Comparison of ENCODE assay signal across 16 cellular contexts in genomic region chr14:102081231-102082080, GRCh38. TPM values are rescaled to one million over a fixed set of nuclear protein-coding genes. Genes with fewer than 3 reads are reported as not detected.
DNase-seq lines count a peak whose midpoint lies in the region; ATAC-seq, FAIRE-seq and TF ChIP-seq lines count a peak whose summit lies in the region.
"Had no signal": no experiment of that assay in that cellular context is flagged by ENCODE, and none has a peak within 500 bp of the region (broad histone marks: within the 10 kb centered on the region; RNA-seq: fewer than 3 reads in every experiment).

No MANE protein-coding gene starts in this region.

- CTCF ChIA-PET in HepG2 (lab: Yijun Ruan, JAX; ENCODE audit: low intra/inter-chr PET ratio, low total read pairs) (no interaction called here), PC-3 (lab: Charles Lee) (no interaction called here)

- FAIRE-seq in HepG2 (lab: Jason Lieb, UNC), result no peak
- FAIRE-seq: islet of Langerhans had no signal

- TF ChIP-seq POLR2A in HepG2 (IDR thresholded peaks at IDR 0.05; ENCODE audit: insufficient read depth in 1 of 2, low read depth in 2 of 2, low read length in 2 of 2) (no peak), right lobe of liver (IDR thresholded peaks at IDR 0.05) (no peak), GM18505 (IDR thresholded peaks at IDR 0.05; ENCODE audit: borderline replicate concordance, extremely low read depth, insufficient read depth, insufficient read length) (no peak)

- TF ChIP-seq RAD21 in HepG2 (CRISPR knock-in tag; IDR thresholded peaks at IDR 0.05), result no peak

- no peaks in the 10 kb centered on the region for H3K27me3 Mint-ChIP-seq in stimulated activated naive CD8-positive, alpha-beta T cell treated with anti-CD3 and anti-CD28 coated beads, Interleukin-15, amount 100 ng/mL, for 72 hours
- H3K27me3 Mint-ChIP-seq: B cell had no signal

- no peaks in the 10 kb centered on the region for H3K9me2 ChIP-seq in PC-3 (replicated peaks; ENCODE audit: low read length)

- H3K4me1 ChIP-seq in HepG2 (ENCODE audit: insufficient read depth, low read length), result peaks cover 44% of the 10 kb centered on the region
- peaks cover 0 to 42% (median 12%) of the 10 kb centered on the region in 4 donors for H3K4me1 ChIP-seq in right lobe of liver
- H3K4me1 ChIP-seq in PC-3 (ENCODE audit: insufficient read depth, low read length), result peaks cover 27% of the 10 kb centered on the region
- H3K4me1 ChIP-seq in endocrine pancreas (ENCODE audit: control insufficient read depth, insufficient read depth, low read length), result peaks cover 17% of the 10 kb centered on the region

- H3K27me3 ChIP-seq in HepG2 (ENCODE audit: control insufficient read depth in 1 of 2, insufficient read depth in 2 of 2, low read length in 2 of 2) (no peaks in the 10 kb centered on the region; a peak in 1 of 5 replicates), right lobe of liver (no peaks in the 10 kb centered on the region), PC-3 (ENCODE audit: low read length) (no peaks in the 10 kb centered on the region), endocrine pancreas (ENCODE audit: control insufficient read depth, insufficient read depth, low read length) (no peaks in the 10 kb centered on the region)
- H3K27me3 ChIP-seq: ovary, SJSA1, vagina had no signal

- peaks cover 66% of the 10 kb centered on the region for H3K4me1 Mint-ChIP-seq in stimulated activated naive CD8-positive, alpha-beta T cell treated with anti-CD3 and anti-CD28 coated beads, Interleukin-15, amount 100 ng/mL, for 72 hours

- H3F3A ChIP-seq in PC-3 (ENCODE audit: low read length, unreplicated experiment), result peaks cover 37% of the 10 kb centered on the region

- intact Hi-C loops in HepG2 (cut with micrococcal nuclease; ENCODE audit: unreplicated experiment) (no loop called here), right lobe of liver (cut with DNase I) (no loop called here), PC-3 (cut with micrococcal nuclease) (no loop called here)

- no peak overlapping the region for H3K4me3 ChIP-seq in HepG2 (replicated peaks in 1 of 3; ENCODE audit: insufficient read depth in 1 of 3, low read depth in 2 of 3, low read length in 3 of 3)
- H3K4me3 ChIP-seq in right lobe of liver, result no peak overlapping the region
- H3K4me3 ChIP-seq in PC-3 (ENCODE audit: low read length), result peak overlapping the region; percentile 86
- peak overlapping the region; percentile 44 for H3K4me3 ChIP-seq in endocrine pancreas (ENCODE audit: control insufficient read depth, insufficient read depth, low read length)
- H3K4me3 ChIP-seq: ovary, SJSA1, skin epidermis, vagina had no signal

- peak overlapping the region in 1 of 2 donors; percentile 63 for H3K27ac Mint-ChIP-seq in stimulated activated naive CD8-positive, alpha-beta T cell treated with anti-CD3 and anti-CD28 coated beads, Interleukin-15, amount 100 ng/mL, for 72 hours
- H3K27ac Mint-ChIP-seq: B cell had no signal

- H3K36me3 ChIP-seq in HepG2 (replicated peaks in 1 of 2; ENCODE audit: control insufficient read depth in 1 of 2, insufficient read depth in 2 of 2, low read length in 2 of 2) (peaks cover 23 to 57% of the 10 kb centered on the region in 2 experiments), right lobe of liver (peaks cover 34 to 82% (median 52%) of the 10 kb centered on the region in 4 donors), PC-3 (ENCODE audit: low read depth, low read length) (peaks cover 70% of the 10 kb centered on the region), endocrine pancreas (ENCODE audit: control insufficient read depth, insufficient read depth, low read length) (peaks cover 24% of the 10 kb centered on the region)
- H3K36me3 ChIP-seq: ovary had no signal

- in situ Hi-C loops in HepG2 (cut with HindIII; ENCODE audit: extremely low pct_ligation_motif_present, low pct_unique_long_range_greater_than_20kb), result loop anchor here (25.0 kb wide), 1 partner anchor 369 kb away; no protein-coding TSS in a partner anchor

- no peaks in the 10 kb centered on the region for H3K9me3 ChIP-seq in HepG2 (ENCODE audit: low read length)
- no peaks in the 10 kb centered on the region for H3K9me3 ChIP-seq in right lobe of liver
- H3K9me3 ChIP-seq in PC-3 (ENCODE audit: low read length), result no peaks in the 10 kb centered on the region
- no peaks in the 10 kb centered on the region for H3K9me3 ChIP-seq in endocrine pancreas (ENCODE audit: control insufficient read depth, low read length)
- H3K9me3 ChIP-seq: ovary, SJSA1, vagina had no signal

- ATAC-seq in HepG2, result no peak
- ATAC-seq in right lobe of liver, result no peak
- no peak for ATAC-seq in PC-3
- ATAC-seq in stimulated activated naive CD8-positive, alpha-beta T cell treated with anti-CD3 and anti-CD28 coated beads, Interleukin-15, amount 100 ng/mL, for 72 hours, result no peak
- ATAC-seq in GM18505 (IDR thresholded peaks at IDR 0.05; ENCODE audit: unreplicated experiment), result no peak
- no peak for ATAC-seq in omental fat pad (ENCODE audit: low FRiP score)

- POLR2A ChIA-PET in HepG2 (lab: Yijun Ruan, JAX), result no interaction called here
- POLR2A ChIA-PET in PC-3 (lab: Charles Lee; ENCODE audit: unreplicated experiment), result no interaction called here

- H3K79me2 ChIP-seq in HepG2 (ENCODE audit: insufficient read depth, low read length) (peaks cover 36% of the 10 kb centered on the region), PC-3 (ENCODE audit: low read length) (peaks cover 50% of the 10 kb centered on the region)

- H4K20me1 ChIP-seq in HepG2 (ENCODE audit: insufficient read depth, low read length) (peaks cover 37% of the 10 kb centered on the region), PC-3 (ENCODE audit: low read length) (peaks cover 69% of the 10 kb centered on the region)

- no peaks in the 10 kb centered on the region for H3K9me3 Mint-ChIP-seq in stimulated activated naive CD8-positive, alpha-beta T cell treated with anti-CD3 and anti-CD28 coated beads, Interleukin-15, amount 100 ng/mL, for 72 hours

- H3K4me2 ChIP-seq in HepG2 (ENCODE audit: low read depth, low read length) (no peak overlapping the region), PC-3 (ENCODE audit: low read length) (peak overlapping the region; percentile 94)

- no peak overlapping the region for H3K27ac ChIP-seq in HepG2 (ENCODE audit: extremely low read length, insufficient read depth, low read length)
- no peak overlapping the region for H3K27ac ChIP-seq in right lobe of liver
- no peak overlapping the region for H3K27ac ChIP-seq in PC-3 (ENCODE audit: low read length)
- H3K27ac ChIP-seq: ovary, SJSA1, skin epidermis, vagina had no signal

- whole genome bisulfite sequencing in HepG2 (ENCODE audit: low lambda C conversion rate), result 97% methylated on average over 7 of the region's 7 CpGs
- 84% methylated on average over 7 of the region's 7 CpGs for WGBS in right lobe of liver (ENCODE audit: insufficient coverage, low coverage, low lambda C conversion rate, missing lambda C conversion rate)

- no peak for TF ChIP-seq EP300 in HepG2 (IDR thresholded peaks at IDR 0.05; ENCODE audit: low read depth in 2 of 2, low read length in 2 of 2)
- no peak for TF ChIP-seq EP300 in HepG2 (CRISPR knock-in tag; IDR thresholded peaks at IDR 0.05; ENCODE audit: borderline replicate concordance)

- TF ChIP-seq CTCF in HepG2 (CRISPR knock-in tag; IDR thresholded peaks at IDR 0.05), result no peak
- TF ChIP-seq CTCF in right lobe of liver (IDR thresholded peaks at IDR 0.05), result no peak
- TF ChIP-seq CTCF in PC-3 (conservative IDR thresholded peaks at IDR 0.05; ENCODE audit: low read depth, low read length), result no peak
- TF ChIP-seq CTCF in omental fat pad (IDR thresholded peaks at IDR 0.05), result no peak

- no peak for DNase-seq in HepG2 (ENCODE audit: low spot score)
- no peak for DNase-seq in right lobe of liver
- DNase-seq in PC-3, result no peak
- no peak for DNase-seq in stimulated activated naive CD8-positive, alpha-beta T cell treated with anti-CD3 and anti-CD28 coated beads, Interleukin-15, amount 100 ng/mL, for 72 hours
- no peak for DNase-seq in HuH-7 (ENCODE audit: low spot score)
- no peak for DNase-seq in omental fat pad (ENCODE audit: low spot score)
- DNase-seq: activated CD8-positive, alpha-beta memory T cell treated with anti-CD3 and anti-CD28 coated beads for 24 hours; midbrain; ovary had no signal

- H3K4me3 Mint-ChIP-seq in stimulated activated naive CD8-positive, alpha-beta T cell treated with anti-CD3 and anti-CD28 coated beads, Interleukin-15, amount 100 ng/mL, for 72 hours, result peak overlapping the region; percentile 37 to 93
- H3K4me3 Mint-ChIP-seq: B cell had no signal

- BruUV-seq in HepG2 (replicated peaks; lab: Mats Ljungman, UMichigan), result TSS peak; percentile 4
- no TSS peak for BruUV-seq in PC-3 (replicated peaks; lab: Mats Ljungman, UMichigan)

- H2AFZ ChIP-seq in HepG2 (ENCODE audit: low read length), result no peak overlapping the region
- no peak overlapping the region for H2AFZ ChIP-seq in PC-3 (ENCODE audit: low read length)

- H3K9ac ChIP-seq in HepG2 (ENCODE audit: insufficient read depth, low read depth, low read length) (no peak overlapping the region), PC-3 (ENCODE audit: low read length) (no peak overlapping the region), endocrine pancreas (ENCODE audit: control insufficient read depth, insufficient read depth, low read length) (no peak overlapping the region)

RNA-seq across cellular contexts. Expression of gene HSP90AA1, which starts 5.4 kb away (rescaled TPM):
- total RNA-seq in HepG2 (2016; rRNA removed; fragmentation: Illumina TruSeq; extraction: Trizol) (636 and 1,509 TPM in 2 replicates), right lobe of liver (100 to 1,000 TPM; 118 to 672 (median 325) TPM), PC-3 (2014; rRNA removed) (671 and 785 TPM in 2 replicates), omental fat pad (1,000 to 10,000 TPM in 1 of 4 donors, 100 to 1,000 TPM in 3; 453 to 1,533 (median 691) TPM)
- 68.9 and 73.7 TPM in 2 replicates for total RNA-seq in HepG2 (2016; cell fraction: cytosol; rRNA removed; fragmentation: Illumina TruSeq; extraction: Trizol; ENCODE audit: low read depth)
- 651 and 1,441 TPM in 2 replicates for total RNA-seq in HepG2 (2016; cell fraction: insoluble cytoplasmic fraction; rRNA removed; fragmentation: Illumina TruSeq; extraction: Trizol)
- 133 and 157 TPM in 2 replicates for total RNA-seq in HepG2 (2016; cell fraction: membrane; rRNA removed; fragmentation: Illumina TruSeq; extraction: Trizol)
- total RNA-seq in HepG2 (2016; cell fraction: nucleus; rRNA removed; fragmentation: Illumina TruSeq; extraction: Trizol), result 507 and 548 TPM in 2 replicates
- polyA plus RNA-seq in HepG2 (2011; rRNA removed), result 205 and 262 TPM in 2 replicates
- polyA plus RNA-seq in HepG2 (2011; cell fraction: cytosol; rRNA removed), result 127 and 221 TPM in 2 replicates
- 46.7 and 79.9 TPM in 2 replicates for polyA plus RNA-seq in HepG2 (2011; cell fraction: nucleus; rRNA removed)
- 319 and 504 TPM in 2 replicates for polyA plus RNA-seq in HepG2 (2012)
- polyA plus RNA-seq in HepG2 (2016; cell fraction: cytosol; fragmentation: Illumina TruSeq; extraction: Trizol; ENCODE audit: low read depth), result 49.1 and 55.8 TPM in 2 replicates
- 1,691 and 1,814 TPM in 2 replicates for polyA plus RNA-seq in HepG2 (2016; cell fraction: insoluble cytoplasmic fraction; fragmentation: Illumina TruSeq; extraction: Trizol; ENCODE audit: low read depth)
- polyA plus RNA-seq in HepG2 (2016; cell fraction: membrane; fragmentation: Illumina TruSeq; extraction: Trizol; ENCODE audit: low read depth), result 108 and 125 TPM in 2 replicates
- 669 and 675 TPM in 2 replicates for polyA plus RNA-seq in HepG2 (2016; cell fraction: nucleus; fragmentation: Illumina TruSeq; extraction: Trizol; ENCODE audit: insufficient read depth, low read depth)
- 117 and 458 TPM in 2 replicates for polyA minus RNA-seq in HepG2 (2011; rRNA and poly(A)+ RNA removed; ENCODE audit: low replicate concordance)
- polyA minus RNA-seq in HepG2 (2011; cell fraction: cytosol; rRNA and poly(A)+ RNA removed), result 494 and 532 TPM in 2 replicates
- 134 and 221 TPM in 2 replicates for polyA minus RNA-seq in HepG2 (2011; cell fraction: nucleus; rRNA and poly(A)+ RNA removed)

RNA-seq across cellular contexts. Expression of gene WDR20, which starts 58.2 kb away (rescaled TPM):
- total RNA-seq in HepG2 (2016; rRNA removed; fragmentation: Illumina TruSeq; extraction: Trizol) (23.2 and 30.5 TPM in 2 replicates), right lobe of liver (10 to 100 TPM in 5 of 6 experiments, 1 to 10 TPM in 1; 6.3 to 14.7 (median 12.4) TPM), PC-3 (2014; rRNA removed) (23.7 and 24.2 TPM in 2 replicates), omental fat pad (10 to 100 TPM; 20.2 to 26.4 (median 22.0) TPM)
- total RNA-seq in HepG2 (2016; cell fraction: cytosol; rRNA removed; fragmentation: Illumina TruSeq; extraction: Trizol; ENCODE audit: low read depth), result 24.1 and 25.7 TPM in 2 replicates
- 25.8 and 28.7 TPM in 2 replicates for total RNA-seq in HepG2 (2016; cell fraction: insoluble cytoplasmic fraction; rRNA removed; fragmentation: Illumina TruSeq; extraction: Trizol)
- 29.7 and 34.1 TPM in 2 replicates for total RNA-seq in HepG2 (2016; cell fraction: membrane; rRNA removed; fragmentation: Illumina TruSeq; extraction: Trizol)
- total RNA-seq in HepG2 (2016; cell fraction: nucleus; rRNA removed; fragmentation: Illumina TruSeq; extraction: Trizol), result 22.4 and 24.2 TPM in 2 replicates
- 10.4 and 11.6 TPM in 2 replicates for polyA plus RNA-seq in HepG2 (2011; rRNA removed)
- 9.4 and 10.2 TPM in 2 replicates for polyA plus RNA-seq in HepG2 (2011; cell fraction: cytosol; rRNA removed)
- polyA plus RNA-seq in HepG2 (2011; cell fraction: nucleus; rRNA removed), result 11.4 and 12.2 TPM in 2 replicates
- 10.7 and 12.8 TPM in 2 replicates for polyA plus RNA-seq in HepG2 (2012)
- polyA plus RNA-seq in HepG2 (2016; cell fraction: cytosol; fragmentation: Illumina TruSeq; extraction: Trizol; ENCODE audit: low read depth), result 3.0 and 3.7 TPM in 2 replicates
- 25.3 and 26.3 TPM in 2 replicates for polyA plus RNA-seq in HepG2 (2016; cell fraction: insoluble cytoplasmic fraction; fragmentation: Illumina TruSeq; extraction: Trizol; ENCODE audit: low read depth)
- 7.5 and 8.4 TPM in 2 replicates for polyA plus RNA-seq in HepG2 (2016; cell fraction: membrane; fragmentation: Illumina TruSeq; extraction: Trizol; ENCODE audit: low read depth)
- 25.1 and 26.7 TPM in 2 replicates for polyA plus RNA-seq in HepG2 (2016; cell fraction: nucleus; fragmentation: Illumina TruSeq; extraction: Trizol; ENCODE audit: insufficient read depth, low read depth)
- 27.9 and 31.3 TPM in 2 replicates for polyA minus RNA-seq in HepG2 (2011; rRNA and poly(A)+ RNA removed; ENCODE audit: low replicate concordance)
- 14.9 and 18.5 TPM in 2 replicates for polyA minus RNA-seq in HepG2 (2011; cell fraction: cytosol; rRNA and poly(A)+ RNA removed)
- 27.6 and 29.8 TPM in 2 replicates for polyA minus RNA-seq in HepG2 (2011; cell fraction: nucleus; rRNA and poly(A)+ RNA removed)

Comparison
In these comparisons a context has a peak if more than half of its experiments do, and no peak if none do; other contexts are left out.
1. H3K4me3 ChIP-seq: peak in PC-3 (single experiment) and endocrine pancreas (single experiment); none in HepG2 (0 of 3) and right lobe of liver (0 of 3).